Comparison of ENCODE assay signal across 1 cellular context in the genomic region with DNA sequence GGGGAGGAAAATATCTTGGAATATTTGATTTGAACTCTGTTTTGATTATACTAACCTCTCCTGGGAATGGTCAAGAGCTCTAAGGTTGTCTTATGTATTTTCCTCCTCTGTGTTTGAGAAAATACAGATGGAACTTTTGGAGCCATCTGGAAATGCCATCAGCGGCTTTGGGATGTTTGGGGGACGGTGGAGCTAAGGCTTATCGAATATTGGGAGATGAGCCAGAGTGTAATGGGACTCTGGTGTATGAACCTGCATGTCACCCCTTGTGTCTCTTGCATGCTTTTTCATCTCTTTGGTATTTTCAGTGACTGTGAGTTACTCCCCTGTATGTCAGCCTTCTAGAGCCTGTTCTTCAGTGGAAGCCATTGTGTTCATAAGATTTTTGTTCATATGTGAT.
TF ChIP-seq lines count a peak whose summit lies in the region.

No MANE protein-coding gene starts in this region.

TF ChIP-seq in SK-N-SH, 30 proteins besides CTCF, POLR2A, EP300 and RAD21 (continued from another document):
- TF ChIP-seq, protein P1, sequence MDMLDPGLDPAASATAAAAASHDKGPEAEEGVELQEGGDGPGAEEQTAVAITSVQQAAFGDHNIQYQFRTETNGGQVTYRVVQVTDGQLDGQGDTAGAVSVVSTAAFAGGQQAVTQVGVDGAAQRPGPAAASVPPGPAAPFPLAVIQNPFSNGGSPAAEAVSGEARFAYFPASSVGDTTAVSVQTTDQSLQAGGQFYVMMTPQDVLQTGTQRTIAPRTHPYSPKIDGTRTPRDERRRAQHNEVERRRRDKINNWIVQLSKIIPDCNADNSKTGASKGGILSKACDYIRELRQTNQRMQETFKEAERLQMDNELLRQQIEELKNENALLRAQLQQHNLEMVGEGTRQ (IDR thresholded peaks at IDR 0.05; ENCODE audit: borderline replicate concordance, low read depth, low read length), result no peak
- TF ChIP-seq NFIC (IDR thresholded peaks at IDR 0.05; ENCODE audit: borderline replicate concordance), result peak; percentile 68
- TF ChIP-seq GABPA (IDR thresholded peaks at IDR 0.05; ENCODE audit: low read depth), result no peak
- TF ChIP-seq, protein P2, sequence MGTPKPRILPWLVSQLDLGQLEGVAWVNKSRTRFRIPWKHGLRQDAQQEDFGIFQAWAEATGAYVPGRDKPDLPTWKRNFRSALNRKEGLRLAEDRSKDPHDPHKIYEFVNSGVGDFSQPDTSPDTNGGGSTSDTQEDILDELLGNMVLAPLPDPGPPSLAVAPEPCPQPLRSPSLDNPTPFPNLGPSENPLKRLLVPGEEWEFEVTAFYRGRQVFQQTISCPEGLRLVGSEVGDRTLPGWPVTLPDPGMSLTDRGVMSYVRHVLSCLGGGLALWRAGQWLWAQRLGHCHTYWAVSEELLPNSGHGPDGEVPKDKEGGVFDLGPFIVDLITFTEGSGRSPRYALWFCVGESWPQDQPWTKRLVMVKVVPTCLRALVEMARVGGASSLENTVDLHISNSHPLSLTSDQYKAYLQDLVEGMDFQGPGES (IDR thresholded peaks at IDR 0.05; ENCODE audit: low read depth, low read length), result no peak
- TF ChIP-seq GATA2 (CRISPR knock-in tag; IDR thresholded peaks at IDR 0.05), result peak; percentile 58
- no peak for TF ChIP-seq SMC3 (IDR thresholded peaks at IDR 0.05; ENCODE audit: low read depth, low read length)
- peak; percentile 47; the same call in 1 of the 2 replicates for TF ChIP-seq JUND (IDR thresholded peaks at IDR 0.05)
- no peak for TF ChIP-seq YY1 (IDR thresholded peaks at IDR 0.05; ENCODE audit: low read depth)
- TF ChIP-seq, protein P3, sequence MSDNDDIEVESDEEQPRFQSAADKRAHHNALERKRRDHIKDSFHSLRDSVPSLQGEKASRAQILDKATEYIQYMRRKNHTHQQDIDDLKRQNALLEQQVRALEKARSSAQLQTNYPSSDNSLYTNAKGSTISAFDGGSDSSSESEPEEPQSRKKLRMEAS (IDR thresholded peaks at IDR 0.05; ENCODE audit: low read depth), result no peak
- TF ChIP-seq, protein P4, sequence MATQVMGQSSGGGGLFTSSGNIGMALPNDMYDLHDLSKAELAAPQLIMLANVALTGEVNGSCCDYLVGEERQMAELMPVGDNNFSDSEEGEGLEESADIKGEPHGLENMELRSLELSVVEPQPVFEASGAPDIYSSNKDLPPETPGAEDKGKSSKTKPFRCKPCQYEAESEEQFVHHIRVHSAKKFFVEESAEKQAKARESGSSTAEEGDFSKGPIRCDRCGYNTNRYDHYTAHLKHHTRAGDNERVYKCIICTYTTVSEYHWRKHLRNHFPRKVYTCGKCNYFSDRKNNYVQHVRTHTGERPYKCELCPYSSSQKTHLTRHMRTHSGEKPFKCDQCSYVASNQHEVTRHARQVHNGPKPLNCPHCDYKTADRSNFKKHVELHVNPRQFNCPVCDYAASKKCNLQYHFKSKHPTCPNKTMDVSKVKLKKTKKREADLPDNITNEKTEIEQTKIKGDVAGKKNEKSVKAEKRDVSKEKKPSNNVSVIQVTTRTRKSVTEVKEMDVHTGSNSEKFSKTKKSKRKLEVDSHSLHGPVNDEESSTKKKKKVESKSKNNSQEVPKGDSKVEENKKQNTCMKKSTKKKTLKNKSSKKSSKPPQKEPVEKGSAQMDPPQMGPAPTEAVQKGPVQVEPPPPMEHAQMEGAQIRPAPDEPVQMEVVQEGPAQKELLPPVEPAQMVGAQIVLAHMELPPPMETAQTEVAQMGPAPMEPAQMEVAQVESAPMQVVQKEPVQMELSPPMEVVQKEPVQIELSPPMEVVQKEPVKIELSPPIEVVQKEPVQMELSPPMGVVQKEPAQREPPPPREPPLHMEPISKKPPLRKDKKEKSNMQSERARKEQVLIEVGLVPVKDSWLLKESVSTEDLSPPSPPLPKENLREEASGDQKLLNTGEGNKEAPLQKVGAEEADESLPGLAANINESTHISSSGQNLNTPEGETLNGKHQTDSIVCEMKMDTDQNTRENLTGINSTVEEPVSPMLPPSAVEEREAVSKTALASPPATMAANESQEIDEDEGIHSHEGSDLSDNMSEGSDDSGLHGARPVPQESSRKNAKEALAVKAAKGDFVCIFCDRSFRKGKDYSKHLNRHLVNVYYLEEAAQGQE (IDR thresholded peaks at IDR 0.05; ENCODE audit: low read depth, low read length), result no peak
- TF ChIP-seq TCF12 (IDR thresholded peaks at IDR 0.05), result peak; percentile 97
- TF ChIP-seq, protein P5, sequence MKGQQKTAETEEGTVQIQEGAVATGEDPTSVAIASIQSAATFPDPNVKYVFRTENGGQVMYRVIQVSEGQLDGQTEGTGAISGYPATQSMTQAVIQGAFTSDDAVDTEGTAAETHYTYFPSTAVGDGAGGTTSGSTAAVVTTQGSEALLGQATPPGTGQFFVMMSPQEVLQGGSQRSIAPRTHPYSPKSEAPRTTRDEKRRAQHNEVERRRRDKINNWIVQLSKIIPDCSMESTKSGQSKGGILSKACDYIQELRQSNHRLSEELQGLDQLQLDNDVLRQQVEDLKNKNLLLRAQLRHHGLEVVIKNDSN (IDR thresholded peaks at IDR 0.05; ENCODE audit: borderline replicate concordance, low read depth), result no peak
- TF ChIP-seq, protein P6, sequence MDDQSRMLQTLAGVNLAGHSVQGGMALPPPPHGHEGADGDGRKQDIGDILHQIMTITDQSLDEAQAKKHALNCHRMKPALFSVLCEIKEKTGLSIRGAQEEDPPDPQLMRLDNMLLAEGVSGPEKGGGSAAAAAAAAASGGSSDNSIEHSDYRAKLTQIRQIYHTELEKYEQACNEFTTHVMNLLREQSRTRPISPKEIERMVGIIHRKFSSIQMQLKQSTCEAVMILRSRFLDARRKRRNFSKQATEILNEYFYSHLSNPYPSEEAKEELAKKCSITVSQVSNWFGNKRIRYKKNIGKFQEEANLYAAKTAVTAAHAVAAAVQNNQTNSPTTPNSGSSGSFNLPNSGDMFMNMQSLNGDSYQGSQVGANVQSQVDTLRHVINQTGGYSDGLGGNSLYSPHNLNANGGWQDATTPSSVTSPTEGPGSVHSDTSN (IDR thresholded peaks at IDR 0.05), result peak; percentile 76
- TF ChIP-seq ELF1 (IDR thresholded peaks at IDR 0.05), result no peak
- peak; percentile 70; the same call in 1 of the 2 replicates for TF ChIP-seq TEAD4 (IDR thresholded peaks at IDR 0.05; ENCODE audit: borderline replicate concordance, insufficient read depth)
- TF ChIP-seq MXI1 (IDR thresholded peaks at IDR 0.05; ENCODE audit: low read depth, low read length), result peak; percentile 52
- TF ChIP-seq CHD2 (IDR thresholded peaks at IDR 0.05; ENCODE audit: low read length, partially characterized antibody), result peak; percentile 82
- no peak for TF ChIP-seq EZH2phosphoT487 (IDR thresholded peaks at IDR 0.05; ENCODE audit: borderline replicate concordance, low read depth)
- TF ChIP-seq TAF1 (IDR thresholded peaks at IDR 0.05; ENCODE audit: borderline replicate concordance, low read depth, low read length), result no peak
- TF ChIP-seq FOXM1 (IDR thresholded peaks at IDR 0.05; ENCODE audit: low read depth), result peak; percentile 61; the same call in 1 of the 2 replicates
- TF ChIP-seq RFX5 (IDR thresholded peaks at IDR 0.05; ENCODE audit: low read length), result no peak
- TF ChIP-seq RXRA (IDR thresholded peaks at IDR 0.05; ENCODE audit: borderline replicate concordance, low read depth), result peak; percentile 31; the same call in 1 of the 2 replicates
- TF ChIP-seq RCOR1 (IDR thresholded peaks at IDR 0.05; ENCODE audit: low read length), result peak; percentile 96
- no peak for TF ChIP-seq MEF2A (IDR thresholded peaks at IDR 0.05; ENCODE audit: borderline replicate concordance, low read depth)
- TF ChIP-seq SIN3A (IDR thresholded peaks at IDR 0.05; ENCODE audit: borderline replicate concordance, low read depth, low read length), result peak; percentile 24; the same call in 1 of the 2 replicates
